ENCODE assay signal across 36 cellular contexts in genomic region chr17:60510723-60511122, GRCh38.
"Had no signal": no experiment of that assay in that cellular context is flagged by ENCODE, and none has a peak within 500 bp of the region (broad histone marks: within the 10 kb centered on the region; RNA-seq: fewer than 3 reads in every experiment).

No MANE protein-coding gene starts in this region.

- H3K9me3 Mint-ChIP-seq: activated B cell treated with CpG ODN at 0.5 μM for 24 hours; activated CD4-positive, alpha-beta memory T cell treated with anti-CD3 and anti-CD28 coated beads for 36 hours; activated CD4-positive, alpha-beta T cell treated with anti-CD3 and anti-CD28 coated beads, Interleukin-2, amount 10 ng/mL, durations not matched to agents 24 days and 14 days; activated CD8-positive, alpha-beta T cell treated with anti-CD3 and anti-CD28 coated beads for 36 hours; activated naive CD4-positive, alpha-beta T cell treated with anti-CD3 and anti-CD28 coated beads, Interleukin-2, amount 10 ng/mL, durations not matched to agents 7 days and 5 days; activated naive CD4-positive, alpha-beta T cell treated with anti-CD3 and anti-CD28 coated beads, Interleukin-2, amount 50 U/mL, for 24 hours; activated naive CD8-positive, alpha-beta T cell treated with anti-CD3 and anti-CD28 coated beads, Interleukin-2, amount 10 ng/mL, durations not matched to agents 7 days and 5 days; activated naive CD8-positive, alpha-beta T cell treated with anti-CD3 and anti-CD28 coated beads, Interleukin-2, amount 50 U/mL, for 24 hours; activated T-helper 1 cell treated with anti-CD3 and anti-CD28 coated beads, Interleukin-12 subunit alpha, Interleukin-12 subunit beta, Interleukin-2, Interleukin-4 antibody, amounts not matched to agents 30 ng/mL and 10 ng/mL and 1 ng/mL, durations not matched to agents 14 hours and 24 hours and 36 hours; activated T-helper 17 cell treated with anti-CD3 and anti-CD28 coated beads, Interleukin-2, amount 50 U/mL, for 72 hours; T-helper 1 cell treated with Interleukin-12 subunit alpha and Interleukin-12 subunit beta and Interleukin-4 antibody, amounts not matched to agents 30 μg/mL and 1 μg/mL, for 36 hours; T-helper 2 cell treated with Interferon-gamma antibody and Interleukin-4, amounts not matched to agents 5 μg/mL and 100 μg/mL, for 36 hours had no signal

- H3K4me3 Mint-ChIP-seq: activated B cell treated with CpG ODN at 0.5 μM for 24 hours; activated CD4-positive, alpha-beta memory T cell treated with anti-CD3 and anti-CD28 coated beads for 36 hours; activated CD4-positive, alpha-beta T cell treated with anti-CD3 and anti-CD28 coated beads, Interleukin-2, amount 10 ng/mL, durations not matched to agents 24 days and 14 days; activated CD8-positive, alpha-beta T cell treated with anti-CD3 and anti-CD28 coated beads for 36 hours; activated naive CD4-positive, alpha-beta T cell treated with anti-CD3 and anti-CD28 coated beads, Interleukin-2, amount 10 ng/mL, durations not matched to agents 7 days and 5 days; activated naive CD4-positive, alpha-beta T cell treated with anti-CD3 and anti-CD28 coated beads, Interleukin-2, amount 50 U/mL, for 24 hours; activated naive CD8-positive, alpha-beta T cell; activated naive CD8-positive, alpha-beta T cell treated with anti-CD3 and anti-CD28 coated beads, Interleukin-2, amount 10 ng/mL, durations not matched to agents 7 days and 5 days; activated naive CD8-positive, alpha-beta T cell treated with anti-CD3 and anti-CD28 coated beads, Interleukin-2, amount 50 U/mL, for 24 hours; activated T-helper 1 cell treated with anti-CD3 and anti-CD28 coated beads, Interleukin-12 subunit alpha, Interleukin-12 subunit beta, Interleukin-2, Interleukin-4 antibody, amounts not matched to agents 30 ng/mL and 10 ng/mL and 1 ng/mL, durations not matched to agents 14 hours and 24 hours and 36 hours; activated T-helper 17 cell treated with anti-CD3 and anti-CD28 coated beads, Interleukin-2, amount 50 U/mL, for 72 hours; brain; T-helper 1 cell treated with Interleukin-12 subunit alpha and Interleukin-12 subunit beta and Interleukin-4 antibody, amounts not matched to agents 30 μg/mL and 1 μg/mL, for 36 hours; T-helper 2 cell treated with Interferon-gamma antibody and Interleukin-4, amounts not matched to agents 5 μg/mL and 100 μg/mL, for 36 hours had no signal

- H3K27ac ChIP-seq: ascending aorta, cardiac muscle cell, VCaP had no signal

- H3K27me3 Mint-ChIP-seq: activated B cell treated with CpG ODN at 0.5 μM for 24 hours; activated CD4-positive, alpha-beta memory T cell treated with anti-CD3 and anti-CD28 coated beads for 36 hours; activated CD4-positive, alpha-beta T cell treated with anti-CD3 and anti-CD28 coated beads, Interleukin-2, amount 10 ng/mL, durations not matched to agents 24 days and 14 days; activated CD8-positive, alpha-beta T cell treated with anti-CD3 and anti-CD28 coated beads for 36 hours; activated naive CD4-positive, alpha-beta T cell treated with anti-CD3 and anti-CD28 coated beads, Interleukin-2, amount 10 ng/mL, durations not matched to agents 7 days and 5 days; activated naive CD4-positive, alpha-beta T cell treated with anti-CD3 and anti-CD28 coated beads, Interleukin-2, amount 50 U/mL, for 24 hours; activated naive CD8-positive, alpha-beta T cell; activated naive CD8-positive, alpha-beta T cell treated with anti-CD3 and anti-CD28 coated beads, Interleukin-2, amount 10 ng/mL, durations not matched to agents 7 days and 5 days; activated naive CD8-positive, alpha-beta T cell treated with anti-CD3 and anti-CD28 coated beads, Interleukin-2, amount 50 U/mL, for 24 hours; activated T-helper 17 cell treated with anti-CD3 and anti-CD28 coated beads, Interleukin-2, amount 50 U/mL, for 72 hours; brain had no signal

- H3K9me3 ChIP-seq: ascending aorta had no signal

- FAIRE-seq: bronchial epithelial cell, colon, TTC549 had no signal

- DNase-seq: activated B cell treated with CpG ODN at 0.5 μM for 24 hours; activated CD4-positive, alpha-beta memory T cell treated with anti-CD3 and anti-CD28 coated beads for 36 hours; activated CD4-positive, alpha-beta T cell treated with anti-CD3 and anti-CD28 coated beads for 4 hours; activated CD4-positive, alpha-beta T cell treated with anti-CD3 and anti-CD28 coated beads, Interleukin-2, amount 10 ng/mL, durations not matched to agents 24 days and 14 days; activated CD4-positive, alpha-beta T cell treated with anti-CD3 and anti-CD28 coated beads, Interleukin-2, amount 50 U/mL, for 1 hour; activated CD4-positive, alpha-beta T cell treated with anti-CD3 and anti-CD28 coated beads, Interleukin-2, amount 50 U/mL, for 4 hours; activated CD4-positive, CD25-positive, alpha-beta regulatory T cell treated with anti-CD3 and anti-CD28 coated beads, Interleukin-2, amount 50 U/mL, for 72 hours; activated CD8-positive, alpha-beta memory T cell treated with anti-CD3 and anti-CD28 coated beads, Interleukin-2, amount 50 U/mL, for 4 hours; activated CD8-positive, alpha-beta T cell treated with anti-CD3 and anti-CD28 coated beads for 36 hours; activated effector memory CD4-positive, alpha-beta T cell treated with anti-CD3 and anti-CD28 coated beads, Interleukin-2, amount 50 U/mL, for 16 hours; activated naive CD4-positive, alpha-beta T cell treated with anti-CD3 and anti-CD28 coated beads, Interleukin-2, amount 10 ng/mL, durations not matched to agents 7 days and 5 days; activated naive CD4-positive, alpha-beta T cell treated with Interleukin-2 at 50 U/mL for 16 hours; activated naive CD8-positive, alpha-beta T cell treated with anti-CD3 and anti-CD28 coated beads, Interleukin-2, amount 10 ng/mL, durations not matched to agents 7 days and 5 days; activated naive CD8-positive, alpha-beta T cell treated with anti-CD3 and anti-CD28 coated beads, Interleukin-2, amount 50 U/mL, for 24 hours; activated T-cell treated with anti-CD3 and anti-CD28 coated beads for 4 hours; activated T-cell treated with anti-CD3 and anti-CD28 coated beads, Interleukin-2, amount 50 U/mL, for 1 hour; activated T-cell treated with anti-CD3 and anti-CD28 coated beads, Interleukin-2, amount 50 U/mL, for 48 hours; amygdala; anterior cingulate cortex; caudate nucleus; T-helper 1 cell; T-helper 2 cell; T-helper 9 cell had no signal

- ATAC-seq: activated CD8-positive, alpha-beta T cell treated with anti-CD3 and anti-CD28 coated beads for 36 hours; activated naive CD8-positive, alpha-beta T cell treated with anti-CD3 and anti-CD28 coated beads, Interleukin-2, amount 50 U/mL, for 24 hours; activated T-helper 17 cell treated with anti-CD3 and anti-CD28 coated beads, Interleukin-2, amount 50 U/mL, for 72 hours had no signal

- H3K27me3 ChIP-seq: ascending aorta, cardiac muscle cell had no signal

- H3K4me3 ChIP-seq: ascending aorta, cardiac muscle cell had no signal

- H3K27ac Mint-ChIP-seq: activated B cell treated with CpG ODN at 0.5 μM for 24 hours; activated CD4-positive, alpha-beta memory T cell treated with anti-CD3 and anti-CD28 coated beads for 36 hours; activated CD4-positive, alpha-beta T cell treated with anti-CD3 and anti-CD28 coated beads, Interleukin-2, amount 10 ng/mL, durations not matched to agents 24 days and 14 days; activated CD8-positive, alpha-beta T cell treated with anti-CD3 and anti-CD28 coated beads for 36 hours; activated naive CD4-positive, alpha-beta T cell treated with anti-CD3 and anti-CD28 coated beads, Interleukin-2, amount 10 ng/mL, durations not matched to agents 7 days and 5 days; activated naive CD4-positive, alpha-beta T cell treated with anti-CD3 and anti-CD28 coated beads, Interleukin-2, amount 50 U/mL, for 24 hours; activated naive CD8-positive, alpha-beta T cell; activated naive CD8-positive, alpha-beta T cell treated with anti-CD3 and anti-CD28 coated beads, Interleukin-2, amount 10 ng/mL, durations not matched to agents 7 days and 5 days; activated naive CD8-positive, alpha-beta T cell treated with anti-CD3 and anti-CD28 coated beads, Interleukin-2, amount 50 U/mL, for 24 hours; activated T-helper 1 cell treated with anti-CD3 and anti-CD28 coated beads, Interleukin-12 subunit alpha, Interleukin-12 subunit beta, Interleukin-2, Interleukin-4 antibody, amounts not matched to agents 30 ng/mL and 10 ng/mL and 1 ng/mL, durations not matched to agents 14 hours and 24 hours and 36 hours; activated T-helper 17 cell treated with anti-CD3 and anti-CD28 coated beads, Interleukin-2, amount 50 U/mL, for 72 hours; brain; T-helper 1 cell treated with Interleukin-12 subunit alpha and Interleukin-12 subunit beta and Interleukin-4 antibody, amounts not matched to agents 30 μg/mL and 1 μg/mL, for 36 hours; T-helper 2 cell treated with Interferon-gamma antibody and Interleukin-4, amounts not matched to agents 5 μg/mL and 100 μg/mL, for 36 hours had no signal
